Comparison of ENCODE assay signal across 22 cellular contexts in the genomic region with DNA sequence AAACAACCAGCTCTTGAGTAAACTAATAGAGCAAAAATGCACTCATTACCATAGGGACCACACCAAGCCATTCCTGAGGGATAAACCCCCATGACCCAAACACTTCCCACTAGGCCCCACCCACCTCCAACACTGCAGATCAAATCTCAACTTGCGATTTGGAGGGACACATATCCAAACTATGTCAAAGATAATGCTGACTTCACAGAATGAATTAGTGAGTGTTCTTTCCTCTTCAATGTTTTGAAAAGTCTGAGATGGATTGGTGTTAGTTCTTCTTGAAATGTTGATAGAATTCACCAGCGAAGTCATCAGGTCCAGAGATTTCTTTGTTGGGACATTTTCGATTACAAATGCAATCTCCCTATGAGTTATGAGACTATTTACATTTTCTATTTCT. TPM values are rescaled to one million over a fixed set of nuclear protein-coding genes. Genes with fewer than 3 reads are reported as not detected.
DNase-seq lines count a peak whose midpoint lies in the region; TF ChIP-seq lines count a peak whose summit lies in the region.
"Had no signal": no experiment of that assay in that cellular context is flagged by ENCODE, and none has a peak within 500 bp of the region (broad histone marks: within the 10 kb centered on the region; RNA-seq: fewer than 3 reads in every experiment).

No MANE protein-coding gene starts in this region.

- H3K4me1 ChIP-seq in mammary epithelial cell (ENCODE audit: insufficient read depth, low read length) (no peaks in the 10 kb centered on the region), breast epithelium (no peaks in the 10 kb centered on the region), endodermal cell (ENCODE audit: control insufficient read depth, insufficient read depth, low read length) (no peaks in the 10 kb centered on the region), mesenchymal stem cell (ENCODE audit: control insufficient read depth, insufficient read depth, low read depth, low read length) (no peaks in the 10 kb centered on the region), A673 (ENCODE audit: insufficient read depth, low read length, poor library complexity, severe bottlenecking) (no peaks in the 10 kb centered on the region)

- H3K27ac Mint-ChIP-seq in endodermal cell: peak overlapping the region; percentile 20
- H3K27ac Mint-ChIP-seq in mesothelial cell of epicardium: no peak overlapping the region

- H3K79me2 ChIP-seq in mammary epithelial cell (ENCODE audit: insufficient read depth, low read length): peaks cover 65% of the 10 kb centered on the region

- in situ Hi-C loops in mammary epithelial cell (cut with MboI; ENCODE audit: low sequenced_read_pairs in 2 of 2): no loop called here

- H4K91ac ChIP-seq in mesenchymal stem cell (ENCODE audit: low read length): no peak overlapping the region

- H3K36me3 Mint-ChIP-seq in endodermal cell (ENCODE audit: low read depth): peaks cover 2% of the 10 kb centered on the region
- H3K36me3 Mint-ChIP-seq in mesothelial cell of epicardium: peaks cover 8% of the 10 kb centered on the region

- no peaks in the 10 kb centered on the region for H3K27me3 ChIP-seq in mammary epithelial cell (ENCODE audit: insufficient read depth, low read length)
- H3K27me3 ChIP-seq in breast epithelium: no peaks in the 10 kb centered on the region
- no peaks in the 10 kb centered on the region for H3K27me3 ChIP-seq in endodermal cell (ENCODE audit: control insufficient read depth, insufficient read depth, low read length, poor library complexity, severe bottlenecking)
- no peaks in the 10 kb centered on the region for H3K27me3 ChIP-seq in mesenchymal stem cell (ENCODE audit: control insufficient read depth in 1 of 2, insufficient read depth in 1 of 2, low read length in 2 of 2)
- no peaks in the 10 kb centered on the region for H3K27me3 ChIP-seq in A673 (replicated peaks; ENCODE audit: insufficient read depth, low read depth, low read length, poor library complexity)

- no peak overlapping the region for H3K14ac ChIP-seq in mesenchymal stem cell (ENCODE audit: low read length in 2 of 2)

- H3K79me1 ChIP-seq in mesenchymal stem cell (replicated peaks; ENCODE audit: low read length, poor library complexity, severe bottlenecking): peaks cover 23% of the 10 kb centered on the region

- no peak overlapping the region for H3K4ac ChIP-seq in mesenchymal stem cell (ENCODE audit: low read depth in 1 of 2, low read length in 2 of 2)

- H2BK120ac ChIP-seq in mesenchymal stem cell (ENCODE audit: low read depth, low read length): no peak overlapping the region

- H3K9me3 ChIP-seq in mammary epithelial cell (replicated peaks; ENCODE audit: insufficient read depth, low read length) (no peaks in the 10 kb centered on the region), breast epithelium (no peaks in the 10 kb centered on the region), endodermal cell (ENCODE audit: control insufficient read depth, low read length) (no peaks in the 10 kb centered on the region), mesenchymal stem cell (ENCODE audit: control insufficient read depth, low read length) (no peaks in the 10 kb centered on the region), A673 (ENCODE audit: low read depth, low read length, poor library complexity, severe bottlenecking) (no peaks in the 10 kb centered on the region)
- H3K9me3 ChIP-seq: HAP-1 had no signal

- DNase-seq in mammary epithelial cell (peak; percentile 5), breast epithelium (ENCODE audit: low spot score in 2 of 2) (no peak), M059J (ENCODE audit: low read depth) (peak; percentile 9), endodermal cell (no peak), mesenchymal stem cell (peak; percentile 11), mesothelial cell of epicardium (ENCODE audit: low spot score in 2 of 2, unreplicated experiment in 2 of 2) (no peak), NCI-H524 treated with DMSO at 0.1 percent for 48 hours (lab: John Stamatoyannopoulos, UW) (no peak), A673 (ENCODE audit: low spot score) (no peak)
- DNase-seq: DMS53; GF-D8; GOT3; NCI-H1092; NCI-H1417 treated with DMSO at 0.1 percent for 48 hours; NCI-H187; NCI-H446; NCI-H526; NCI-H82; NK-92 treated with Interleukin-12 subunit alpha and Interleukin-12 subunit beta, amount 100 ng/mL, for 24 hours; PC-3 had no signal

- H4K8ac ChIP-seq in mesenchymal stem cell (ENCODE audit: low read length): no peak overlapping the region

- H3K4me3 ChIP-seq in mammary epithelial cell (replicated peaks in 1 of 3; ENCODE audit: insufficient read depth in 1 of 3, low read depth in 2 of 3, low read length in 3 of 3) (no peak overlapping the region), breast epithelium (no peak overlapping the region), endodermal cell (ENCODE audit: low read length) (no peak overlapping the region), mesenchymal stem cell (ENCODE audit: insufficient read depth in 1 of 2, low read depth in 1 of 2, low read length in 2 of 2) (no peak overlapping the region), A673 (ENCODE audit: low read depth, low read length, poor library complexity, severe bottlenecking) (no peak overlapping the region)
- H3K4me3 ChIP-seq: HAP-1 had no signal

- no peak for TF ChIP-seq POLR2A in breast epithelium (IDR thresholded peaks at IDR 0.05)

- no peak overlapping the region for H2BK5ac ChIP-seq in mesenchymal stem cell (ENCODE audit: low read depth, low read length, poor library complexity, severe bottlenecking)

- dilution Hi-C loops in mammary epithelial cell (cut with HindIII; ENCODE audit: low sequenced_read_pairs): no loop called here

- H3K4me3 Mint-ChIP-seq in endodermal cell (no peak overlapping the region), mesothelial cell of epicardium (no peak overlapping the region)

- POLR2A ChIA-PET in A673 (lab: Charles Lee; ENCODE audit: low non-redundant PET): no interaction called here

- no peaks in the 10 kb centered on the region for H3K9me3 Mint-ChIP-seq in endodermal cell
- H3K9me3 Mint-ChIP-seq in mesothelial cell of epicardium: peaks cover 7% of the 10 kb centered on the region

- no peak overlapping the region for H2BK12ac ChIP-seq in mesenchymal stem cell (ENCODE audit: low read length in 2 of 2)

- H3K36me3 ChIP-seq in mammary epithelial cell (ENCODE audit: insufficient read depth, low read length): no peaks in the 10 kb centered on the region
- no peaks in the 10 kb centered on the region for H3K36me3 ChIP-seq in breast epithelium
- H3K36me3 ChIP-seq in endodermal cell (ENCODE audit: control insufficient read depth, insufficient read depth, low read length): no peaks in the 10 kb centered on the region
- no peaks in the 10 kb centered on the region for H3K36me3 ChIP-seq in mesenchymal stem cell (ENCODE audit: control insufficient read depth in 1 of 2, insufficient read depth in 2 of 2, low read depth in 1 of 2, low read length in 2 of 2)
- H3K36me3 ChIP-seq in A673 (ENCODE audit: insufficient read depth, low read length, poor library complexity, severe bottlenecking): no peaks in the 10 kb centered on the region
- H3K36me3 ChIP-seq: HAP-1 had no signal

- H2BK15ac ChIP-seq in mesenchymal stem cell (ENCODE audit: low read depth, poor library complexity, severe bottlenecking): no peak overlapping the region

- H3K4me2 ChIP-seq in mammary epithelial cell (ENCODE audit: insufficient read depth, low read depth, low read length): no peak overlapping the region
- no peak overlapping the region for H3K4me2 ChIP-seq in mesenchymal stem cell (ENCODE audit: low read length, poor library complexity, severe bottlenecking)
- H3K4me2 ChIP-seq: KMS-11 had no signal

- no peak overlapping the region for H3K23ac ChIP-seq in mesenchymal stem cell (ENCODE audit: low read length in 2 of 2)

- intact Hi-C loops in mammary epithelial cell (cut with micrococcal nuclease) (no loop called here), breast epithelium (cut with DNase I; ENCODE audit: low total_unique reads) (no loop called here), A673 (cut with micrococcal nuclease; ENCODE audit: unreplicated experiment) (no loop called here)

- TF ChIP-seq CTCF in mammary epithelial cell (conservative IDR thresholded peaks at IDR 0.05 in 1 of 2, IDR thresholded peaks at IDR 0.05 in 1 of 2; ENCODE audit: extremely low read depth in 1 of 2, insufficient read depth in 1 of 2, low read depth in 1 of 2, low read length in 2 of 2) (no peak), breast epithelium (IDR thresholded peaks at IDR 0.05) (no peak), endodermal cell (conservative IDR thresholded peaks at IDR 0.05) (no peak), mesothelial cell of epicardium (IDR thresholded peaks at IDR 0.05; ENCODE audit: unreplicated experiment) (no peak), A673 (conservative IDR thresholded peaks at IDR 0.05; ENCODE audit: low read depth, low read length) (no peak)

- H3K27ac ChIP-seq in mammary epithelial cell (ENCODE audit: insufficient read depth, low read depth, low read length) (no peak overlapping the region), breast epithelium (no peak overlapping the region), endodermal cell (ENCODE audit: low read depth, low read length) (no peak overlapping the region), mesenchymal stem cell (ENCODE audit: low read length, poor library complexity, severe bottlenecking) (no peak overlapping the region), A673 (ENCODE audit: low read depth, low read length, poor library complexity, severe bottlenecking) (no peak overlapping the region)
- H3K27ac ChIP-seq: 22Rv1, KMS-11 had no signal

- peak overlapping the region in 1 of 2 experiments; percentile 22 for H3K18ac ChIP-seq in mesenchymal stem cell (ENCODE audit: low read depth in 1 of 2, low read length in 2 of 2)

- H2AFZ ChIP-seq in mammary epithelial cell (ENCODE audit: low read depth, low read length): no peak overlapping the region
- H2AFZ ChIP-seq in mesenchymal stem cell (ENCODE audit: low read depth, low read length): no peak overlapping the region

- no TSS peak for BruUV-seq in mammary epithelial cell (replicated peaks; lab: Mats Ljungman, UMichigan)
- BruUV-seq in A673 (replicated peaks; lab: Mats Ljungman, UMichigan): no TSS peak

- H3K4me1 Mint-ChIP-seq in endodermal cell: peaks cover 5% of the 10 kb centered on the region
- no peaks in the 10 kb centered on the region for H3K4me1 Mint-ChIP-seq in mesothelial cell of epicardium

- CTCF ChIA-PET in mammary epithelial cell (lab: Charles Lee; ENCODE audit: low non-redundant PET): interaction anchor here (0.7 kb wide), 1 partner anchor 43 kb away, joined by 3 read pairs; no protein-coding TSS in a partner anchor
- CTCF ChIA-PET in A673 (lab: Charles Lee): no interaction called here

- H3K9ac ChIP-seq in mammary epithelial cell (ENCODE audit: insufficient read depth, low read length): no peak overlapping the region
- no peak overlapping the region for H3K9ac ChIP-seq in endodermal cell (ENCODE audit: extremely low read depth, low read length, poor library complexity, severe bottlenecking)
- H3K9ac ChIP-seq in mesenchymal stem cell (ENCODE audit: low read length): no peak overlapping the region
- H3K9ac ChIP-seq: KMS-11 had no signal

- H3K27me3 Mint-ChIP-seq in endodermal cell (ENCODE audit: insufficient read depth) (no peaks in the 10 kb centered on the region), mesothelial cell of epicardium (ENCODE audit: low read depth) (no peaks in the 10 kb centered on the region)

- H4K20me1 ChIP-seq in mammary epithelial cell (ENCODE audit: insufficient read depth, low read length): no peaks in the 10 kb centered on the region

- no peak overlapping the region for H2AK5ac ChIP-seq in mesenchymal stem cell (ENCODE audit: low read length, severe bottlenecking)

- 100% methylated on average over 2 of the region's 3 CpGs for WGBS in mammary epithelial cell (ENCODE audit: low coverage, missing lambda C conversion rate)
- WGBS in endodermal cell (ENCODE audit: insufficient coverage in 1 of 2, insufficient read length in 1 of 2), 2 experiments: 100% methylated on average over 2 of the region's 3 CpGs
- 83% methylated on average over 1 of the region's 3 CpGs for WGBS in mesenchymal stem cell

RNA-seq across cellular contexts. Expression of gene TFCP2, which starts 16.6 kb away (rescaled TPM):
- 10 to 100 TPM; 12.0 to 32.7 TPM for total RNA-seq in mammary epithelial cell
- 15.0 TPM for polyA plus RNA-seq in mammary epithelial cell
- polyA minus RNA-seq in mammary epithelial cell: 14.1 TPM
- total RNA-seq in breast epithelium: 10 to 100 TPM; 14.6 to 22.1 (median 16.4) TPM
- 4.9 and 6.8 TPM in 2 replicates for total RNA-seq in M059J (2014; rRNA removed; shearing (Covaris generic))
- total RNA-seq in endodermal cell: 10 to 100 TPM; 44.1 to 47.2 TPM
- 36.5 TPM for polyA plus RNA-seq in endodermal cell (2013, experiment 1 of 2)
- 37.0 TPM for polyA plus RNA-seq in endodermal cell (2013, experiment 2 of 2)
- polyA plus RNA-seq in mesenchymal stem cell (2013, experiment 1 of 2): 15.4 TPM
- 16.4 TPM for polyA plus RNA-seq in mesenchymal stem cell (2013, experiment 2 of 2)
- 43.3 to 45.6 TPM (median 44.9 TPM) in 3 replicates for total RNA-seq in mesothelial cell of epicardium
- total RNA-seq in A673 (2021): 46.1 and 49.2 TPM in 2 replicates

Comparison
In these comparisons a context has a peak if more than half of its experiments do, and no peak if none do; other contexts are left out.
1. DNase-seq: peak in mammary epithelial cell (single experiment), M059J (single experiment) and mesenchymal stem cell (single experiment); none in breast epithelium (0 of 2), endodermal cell (single experiment), mesothelial cell of epicardium (0 of 2), NCI-H524 treated with DMSO at 0.1 percent for 48 hours (single experiment) and A673 (single experiment).